Comparison of ENCODE assay signal across 1 cellular context in the genomic region with DNA sequence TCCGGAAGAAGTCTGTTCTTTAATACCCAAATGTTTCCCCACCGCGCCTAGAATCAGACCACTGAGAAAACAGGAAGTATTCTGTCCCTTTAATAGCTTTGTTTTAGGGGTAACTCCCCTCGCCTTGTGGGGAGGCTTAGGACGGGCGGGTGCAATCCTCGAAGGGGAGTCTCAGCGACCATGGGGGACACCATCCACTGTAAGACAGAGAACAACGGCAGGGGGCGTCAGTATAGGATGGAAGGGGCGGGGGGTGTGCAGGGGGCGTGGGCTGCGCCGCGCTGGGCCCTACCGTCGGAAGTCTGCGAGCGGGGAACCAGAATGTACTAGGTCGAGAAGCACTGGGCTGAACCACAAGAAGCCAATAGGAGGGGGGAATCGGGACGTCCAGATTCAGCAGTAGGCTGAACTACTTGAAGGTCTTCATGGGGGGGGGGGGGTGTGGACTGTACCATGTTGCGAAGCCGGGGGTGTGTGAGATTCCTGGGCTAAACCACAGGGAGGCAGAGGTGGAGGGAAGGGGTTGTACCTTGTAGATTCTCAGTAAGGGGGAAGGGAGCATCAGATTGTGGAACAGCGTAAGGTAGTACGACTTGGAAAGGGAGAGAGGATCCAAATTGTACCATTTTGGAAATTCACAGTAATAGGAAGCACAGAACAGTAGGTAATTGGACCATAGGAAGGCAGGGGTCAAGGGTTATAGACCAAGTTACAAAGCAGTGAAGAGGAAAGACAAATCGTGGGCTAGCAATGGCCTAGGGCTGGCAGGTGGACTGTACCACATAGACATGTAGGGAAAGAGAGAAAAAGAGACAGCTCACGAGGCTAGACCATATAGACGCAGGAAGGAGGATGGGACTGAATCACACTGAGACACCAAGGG.
TF ChIP-seq lines count a peak whose summit lies in the region.

No MANE protein-coding gene starts in this region.

TF ChIP-seq in K562, 482 proteins besides CTCF, POLR2A, EP300 and RAD21 (continued from another document and continues in another):
- TF ChIP-seq, protein P1, sequence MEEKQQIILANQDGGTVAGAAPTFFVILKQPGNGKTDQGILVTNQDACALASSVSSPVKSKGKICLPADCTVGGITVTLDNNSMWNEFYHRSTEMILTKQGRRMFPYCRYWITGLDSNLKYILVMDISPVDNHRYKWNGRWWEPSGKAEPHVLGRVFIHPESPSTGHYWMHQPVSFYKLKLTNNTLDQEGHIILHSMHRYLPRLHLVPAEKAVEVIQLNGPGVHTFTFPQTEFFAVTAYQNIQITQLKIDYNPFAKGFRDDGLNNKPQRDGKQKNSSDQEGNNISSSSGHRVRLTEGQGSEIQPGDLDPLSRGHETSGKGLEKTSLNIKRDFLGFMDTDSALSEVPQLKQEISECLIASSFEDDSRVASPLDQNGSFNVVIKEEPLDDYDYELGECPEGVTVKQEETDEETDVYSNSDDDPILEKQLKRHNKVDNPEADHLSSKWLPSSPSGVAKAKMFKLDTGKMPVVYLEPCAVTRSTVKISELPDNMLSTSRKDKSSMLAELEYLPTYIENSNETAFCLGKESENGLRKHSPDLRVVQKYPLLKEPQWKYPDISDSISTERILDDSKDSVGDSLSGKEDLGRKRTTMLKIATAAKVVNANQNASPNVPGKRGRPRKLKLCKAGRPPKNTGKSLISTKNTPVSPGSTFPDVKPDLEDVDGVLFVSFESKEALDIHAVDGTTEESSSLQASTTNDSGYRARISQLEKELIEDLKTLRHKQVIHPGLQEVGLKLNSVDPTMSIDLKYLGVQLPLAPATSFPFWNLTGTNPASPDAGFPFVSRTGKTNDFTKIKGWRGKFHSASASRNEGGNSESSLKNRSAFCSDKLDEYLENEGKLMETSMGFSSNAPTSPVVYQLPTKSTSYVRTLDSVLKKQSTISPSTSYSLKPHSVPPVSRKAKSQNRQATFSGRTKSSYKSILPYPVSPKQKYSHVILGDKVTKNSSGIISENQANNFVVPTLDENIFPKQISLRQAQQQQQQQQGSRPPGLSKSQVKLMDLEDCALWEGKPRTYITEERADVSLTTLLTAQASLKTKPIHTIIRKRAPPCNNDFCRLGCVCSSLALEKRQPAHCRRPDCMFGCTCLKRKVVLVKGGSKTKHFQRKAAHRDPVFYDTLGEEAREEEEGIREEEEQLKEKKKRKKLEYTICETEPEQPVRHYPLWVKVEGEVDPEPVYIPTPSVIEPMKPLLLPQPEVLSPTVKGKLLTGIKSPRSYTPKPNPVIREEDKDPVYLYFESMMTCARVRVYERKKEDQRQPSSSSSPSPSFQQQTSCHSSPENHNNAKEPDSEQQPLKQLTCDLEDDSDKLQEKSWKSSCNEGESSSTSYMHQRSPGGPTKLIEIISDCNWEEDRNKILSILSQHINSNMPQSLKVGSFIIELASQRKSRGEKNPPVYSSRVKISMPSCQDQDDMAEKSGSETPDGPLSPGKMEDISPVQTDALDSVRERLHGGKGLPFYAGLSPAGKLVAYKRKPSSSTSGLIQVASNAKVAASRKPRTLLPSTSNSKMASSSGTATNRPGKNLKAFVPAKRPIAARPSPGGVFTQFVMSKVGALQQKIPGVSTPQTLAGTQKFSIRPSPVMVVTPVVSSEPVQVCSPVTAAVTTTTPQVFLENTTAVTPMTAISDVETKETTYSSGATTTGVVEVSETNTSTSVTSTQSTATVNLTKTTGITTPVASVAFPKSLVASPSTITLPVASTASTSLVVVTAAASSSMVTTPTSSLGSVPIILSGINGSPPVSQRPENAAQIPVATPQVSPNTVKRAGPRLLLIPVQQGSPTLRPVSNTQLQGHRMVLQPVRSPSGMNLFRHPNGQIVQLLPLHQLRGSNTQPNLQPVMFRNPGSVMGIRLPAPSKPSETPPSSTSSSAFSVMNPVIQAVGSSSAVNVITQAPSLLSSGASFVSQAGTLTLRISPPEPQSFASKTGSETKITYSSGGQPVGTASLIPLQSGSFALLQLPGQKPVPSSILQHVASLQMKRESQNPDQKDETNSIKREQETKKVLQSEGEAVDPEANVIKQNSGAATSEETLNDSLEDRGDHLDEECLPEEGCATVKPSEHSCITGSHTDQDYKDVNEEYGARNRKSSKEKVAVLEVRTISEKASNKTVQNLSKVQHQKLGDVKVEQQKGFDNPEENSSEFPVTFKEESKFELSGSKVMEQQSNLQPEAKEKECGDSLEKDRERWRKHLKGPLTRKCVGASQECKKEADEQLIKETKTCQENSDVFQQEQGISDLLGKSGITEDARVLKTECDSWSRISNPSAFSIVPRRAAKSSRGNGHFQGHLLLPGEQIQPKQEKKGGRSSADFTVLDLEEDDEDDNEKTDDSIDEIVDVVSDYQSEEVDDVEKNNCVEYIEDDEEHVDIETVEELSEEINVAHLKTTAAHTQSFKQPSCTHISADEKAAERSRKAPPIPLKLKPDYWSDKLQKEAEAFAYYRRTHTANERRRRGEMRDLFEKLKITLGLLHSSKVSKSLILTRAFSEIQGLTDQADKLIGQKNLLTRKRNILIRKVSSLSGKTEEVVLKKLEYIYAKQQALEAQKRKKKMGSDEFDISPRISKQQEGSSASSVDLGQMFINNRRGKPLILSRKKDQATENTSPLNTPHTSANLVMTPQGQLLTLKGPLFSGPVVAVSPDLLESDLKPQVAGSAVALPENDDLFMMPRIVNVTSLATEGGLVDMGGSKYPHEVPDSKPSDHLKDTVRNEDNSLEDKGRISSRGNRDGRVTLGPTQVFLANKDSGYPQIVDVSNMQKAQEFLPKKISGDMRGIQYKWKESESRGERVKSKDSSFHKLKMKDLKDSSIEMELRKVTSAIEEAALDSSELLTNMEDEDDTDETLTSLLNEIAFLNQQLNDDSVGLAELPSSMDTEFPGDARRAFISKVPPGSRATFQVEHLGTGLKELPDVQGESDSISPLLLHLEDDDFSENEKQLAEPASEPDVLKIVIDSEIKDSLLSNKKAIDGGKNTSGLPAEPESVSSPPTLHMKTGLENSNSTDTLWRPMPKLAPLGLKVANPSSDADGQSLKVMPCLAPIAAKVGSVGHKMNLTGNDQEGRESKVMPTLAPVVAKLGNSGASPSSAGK (IDR thresholded peaks at IDR 0.05): no peak
- TF ChIP-seq NCOA4 (IDR thresholded peaks at IDR 0.05; ENCODE audit: partially characterized antibody) (no peak), SLC30A9 (CRISPR knock-in tag; IDR thresholded peaks at IDR 0.05) (no peak), PPARD (CRISPR knock-in tag; IDR thresholded peaks at IDR 0.05) (no peak), BRCA1 (IDR thresholded peaks at IDR 0.05) (no peak), BRCA1 (CRISPR knock-in tag; IDR thresholded peaks at IDR 0.05) (no peak), CHD4 (IDR thresholded peaks at IDR 0.05; ENCODE audit: insufficient read depth, insufficient replicate concordance, low read depth, low read length, poor library complexity, severe bottlenecking) (no peak), NRF1 (conservative IDR thresholded peaks at IDR 0.05 in 1 of 2, IDR thresholded peaks at IDR 0.05 in 1 of 2) (no peak), SUPT5H (IDR thresholded peaks at IDR 0.05) (0 out of 2 replicates have a peak, but pooled peaks have one; percentile 38), PYGO2 (tag; IDR thresholded peaks at IDR 0.05) (no peak), GABPA (tag; conservative IDR thresholded peaks at IDR 0.05; ENCODE audit: low read depth) (peak; percentile 65), ZBTB7A (IDR thresholded peaks at IDR 0.05; ENCODE audit: borderline replicate concordance, control insufficient read depth, low read depth, low read length) (peak; percentile 92), RUNX1 (IDR thresholded peaks at IDR 0.05; ENCODE audit: low read depth) (no peak), SRSF9 (IDR thresholded peaks at IDR 0.05; ENCODE audit: borderline replicate concordance, low read depth, low read length) (no peak), SAP30 (IDR thresholded peaks at IDR 0.05; ENCODE audit: borderline replicate concordance, insufficient read depth, low read depth, low read length, poor library complexity, severe bottlenecking) (no peak), PRPF4 (IDR thresholded peaks at IDR 0.05; ENCODE audit: insufficient read depth, low read depth, low read length, poor library complexity, severe bottlenecking) (no peak), GTF2E2 (tag; IDR thresholded peaks at IDR 0.05) (no peak), XRCC4 (IDR thresholded peaks at IDR 0.05; ENCODE audit: extremely low read depth, insufficient read depth, insufficient read length) (no peak), ZBTB17 (CRISPR knock-in tag; IDR thresholded peaks at IDR 0.05) (no peak), ZSCAN32 (CRISPR knock-in tag; IDR thresholded peaks at IDR 0.05) (no peak), ZEB2 (IDR thresholded peaks at IDR 0.05) (peak; percentile 27; the same call in 1 of the 2 replicates), SIN3A (IDR thresholded peaks at IDR 0.05; ENCODE audit: borderline replicate concordance in 2 of 2, control insufficient read depth in 1 of 2, low read depth in 2 of 2, low read length in 2 of 2) (no peak), ZNF699 (CRISPR knock-in tag; IDR thresholded peaks at IDR 0.05; ENCODE audit: insufficient replicate concordance) (no peak), POLR3G (IDR thresholded peaks at IDR 0.05; ENCODE audit: extremely low read depth, insufficient read length, insufficient replicate concordance) (no peak), MLX (CRISPR knock-in tag; conservative IDR thresholded peaks at IDR 0.05) (no peak), ZZZ3 (IDR thresholded peaks at IDR 0.05) (no peak), ZNF274 (IDR thresholded peaks at IDR 0.05; ENCODE audit: borderline replicate concordance, low read depth, low read length) (no peak), PBX2 (CRISPR knock-in tag; IDR thresholded peaks at IDR 0.05; ENCODE audit: low read depth) (no peak), PBX2 (tag; conservative IDR thresholded peaks at IDR 0.05; ENCODE audit: low read depth) (no peak)
- TF ChIP-seq, protein P2, sequence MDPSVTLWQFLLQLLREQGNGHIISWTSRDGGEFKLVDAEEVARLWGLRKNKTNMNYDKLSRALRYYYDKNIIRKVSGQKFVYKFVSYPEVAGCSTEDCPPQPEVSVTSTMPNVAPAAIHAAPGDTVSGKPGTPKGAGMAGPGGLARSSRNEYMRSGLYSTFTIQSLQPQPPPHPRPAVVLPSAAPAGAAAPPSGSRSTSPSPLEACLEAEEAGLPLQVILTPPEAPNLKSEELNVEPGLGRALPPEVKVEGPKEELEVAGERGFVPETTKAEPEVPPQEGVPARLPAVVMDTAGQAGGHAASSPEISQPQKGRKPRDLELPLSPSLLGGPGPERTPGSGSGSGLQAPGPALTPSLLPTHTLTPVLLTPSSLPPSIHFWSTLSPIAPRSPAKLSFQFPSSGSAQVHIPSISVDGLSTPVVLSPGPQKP (CRISPR knock-in tag; IDR thresholded peaks at IDR 0.05): no peak
- TF ChIP-seq, protein P3, sequence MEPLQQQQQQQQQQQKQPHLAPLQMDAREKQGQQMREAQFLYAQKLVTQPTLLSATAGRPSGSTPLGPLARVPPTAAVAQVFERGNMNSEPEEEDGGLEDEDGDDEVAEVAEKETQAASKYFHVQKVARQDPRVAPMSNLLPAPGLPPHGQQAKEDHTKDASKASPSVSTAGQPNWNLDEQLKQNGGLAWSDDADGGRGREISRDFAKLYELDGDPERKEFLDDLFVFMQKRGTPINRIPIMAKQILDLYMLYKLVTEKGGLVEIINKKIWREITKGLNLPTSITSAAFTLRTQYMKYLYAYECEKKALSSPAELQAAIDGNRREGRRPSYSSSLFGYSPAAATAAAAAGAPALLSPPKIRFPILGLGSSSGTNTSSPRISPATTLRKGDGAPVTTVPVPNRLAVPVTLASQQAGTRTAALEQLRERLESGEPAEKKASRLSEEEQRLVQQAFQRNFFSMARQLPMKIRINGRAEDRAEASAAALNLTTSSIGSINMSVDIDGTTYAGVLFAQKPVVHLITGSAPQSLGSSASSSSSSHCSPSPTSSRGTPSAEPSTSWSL (CRISPR knock-in tag; IDR thresholded peaks at IDR 0.05; ENCODE audit: borderline replicate concordance): no peak
- TF ChIP-seq, protein P4, sequence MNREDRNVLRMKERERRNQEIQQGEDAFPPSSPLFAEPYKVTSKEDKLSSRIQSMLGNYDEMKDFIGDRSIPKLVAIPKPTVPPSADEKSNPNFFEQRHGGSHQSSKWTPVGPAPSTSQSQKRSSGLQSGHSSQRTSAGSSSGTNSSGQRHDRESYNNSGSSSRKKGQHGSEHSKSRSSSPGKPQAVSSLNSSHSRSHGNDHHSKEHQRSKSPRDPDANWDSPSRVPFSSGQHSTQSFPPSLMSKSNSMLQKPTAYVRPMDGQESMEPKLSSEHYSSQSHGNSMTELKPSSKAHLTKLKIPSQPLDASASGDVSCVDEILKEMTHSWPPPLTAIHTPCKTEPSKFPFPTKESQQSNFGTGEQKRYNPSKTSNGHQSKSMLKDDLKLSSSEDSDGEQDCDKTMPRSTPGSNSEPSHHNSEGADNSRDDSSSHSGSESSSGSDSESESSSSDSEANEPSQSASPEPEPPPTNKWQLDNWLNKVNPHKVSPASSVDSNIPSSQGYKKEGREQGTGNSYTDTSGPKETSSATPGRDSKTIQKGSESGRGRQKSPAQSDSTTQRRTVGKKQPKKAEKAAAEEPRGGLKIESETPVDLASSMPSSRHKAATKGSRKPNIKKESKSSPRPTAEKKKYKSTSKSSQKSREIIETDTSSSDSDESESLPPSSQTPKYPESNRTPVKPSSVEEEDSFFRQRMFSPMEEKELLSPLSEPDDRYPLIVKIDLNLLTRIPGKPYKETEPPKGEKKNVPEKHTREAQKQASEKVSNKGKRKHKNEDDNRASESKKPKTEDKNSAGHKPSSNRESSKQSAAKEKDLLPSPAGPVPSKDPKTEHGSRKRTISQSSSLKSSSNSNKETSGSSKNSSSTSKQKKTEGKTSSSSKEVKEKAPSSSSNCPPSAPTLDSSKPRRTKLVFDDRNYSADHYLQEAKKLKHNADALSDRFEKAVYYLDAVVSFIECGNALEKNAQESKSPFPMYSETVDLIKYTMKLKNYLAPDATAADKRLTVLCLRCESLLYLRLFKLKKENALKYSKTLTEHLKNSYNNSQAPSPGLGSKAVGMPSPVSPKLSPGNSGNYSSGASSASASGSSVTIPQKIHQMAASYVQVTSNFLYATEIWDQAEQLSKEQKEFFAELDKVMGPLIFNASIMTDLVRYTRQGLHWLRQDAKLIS (CRISPR knock-in tag; IDR thresholded peaks at IDR 0.05): no peak
